ENCODE assay signal across 8 cellular contexts in the genomic region with DNA sequence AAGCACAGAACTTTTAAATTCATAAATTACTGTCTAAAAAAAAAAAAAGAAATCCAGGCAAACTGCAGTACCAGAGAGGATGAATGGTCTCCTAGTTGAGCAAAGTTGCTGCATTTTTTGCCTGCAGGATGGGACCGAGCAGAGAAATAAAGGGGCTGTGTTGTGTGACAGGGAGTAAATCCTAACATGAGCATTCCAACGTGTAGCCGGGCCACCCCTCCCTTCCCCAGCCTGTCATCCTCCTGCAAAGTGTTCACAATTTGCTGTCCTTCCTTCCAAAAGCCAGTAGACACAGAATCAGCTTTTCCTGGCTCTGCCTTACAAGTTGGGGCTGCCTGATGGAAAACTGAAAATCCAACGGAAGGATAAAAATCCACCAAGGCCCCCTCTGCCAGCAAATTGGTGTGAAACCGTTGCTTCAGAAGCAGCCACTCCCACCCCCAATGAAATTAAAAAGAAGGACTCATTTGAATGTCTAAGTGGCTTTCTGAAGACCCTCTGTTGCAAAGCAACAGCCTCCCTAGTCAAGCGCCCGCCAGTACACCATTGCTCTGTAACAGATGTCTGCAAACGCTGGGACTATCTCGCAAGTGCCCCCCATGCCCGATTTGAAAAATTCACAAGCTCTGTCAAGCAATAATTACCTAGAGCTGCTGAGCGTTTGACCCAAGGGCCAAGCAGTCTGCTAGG. TPM values are rescaled to one million over a fixed set of nuclear protein-coding genes. Genes with fewer than 3 reads are reported as not detected.
DNase-seq lines count a peak whose midpoint lies in the region; ATAC-seq, FAIRE-seq and TF ChIP-seq lines count a peak whose summit lies in the region.

No MANE protein-coding gene starts in this region.

- H3K18ac ChIP-seq in H1 (ENCODE audit: extremely low read depth, low read length): no peak overlapping the region

- no peak overlapping the region for H3K23ac ChIP-seq in H1 (ENCODE audit: insufficient read length)

- peak overlapping the region in 9 of 10 donors; percentile 29 to 75 (median 58) for H3K4me3 Mint-ChIP-seq in naive thymus-derived CD4-positive, alpha-beta T cell

- H2AK5ac ChIP-seq in H1 (ENCODE audit: low read depth, low read length): no peak overlapping the region

- no peak for TF ChIP-seq RAD21 in H1 (IDR thresholded peaks at IDR 0.05 in 1 of 2, conservative IDR thresholded peaks at IDR 0.05 in 1 of 2; ENCODE audit: low read depth in 2 of 2, low read length in 2 of 2)

- H2BK5ac ChIP-seq in H1 (ENCODE audit: low read depth, low read length): no peak overlapping the region

- no peaks in the 10 kb centered on the region for H3K9me3 ChIP-seq in H1 (ENCODE audit: insufficient read depth in 2 of 2, low read depth in 1 of 2, low read length in 1 of 2)
- H3K9me3 ChIP-seq in naive thymus-derived CD4-positive, alpha-beta T cell (ENCODE audit: control insufficient read depth in 2 of 3, low read length in 3 of 3): no peaks in the 10 kb centered on the region

- H4K91ac ChIP-seq in H1 (replicated peaks; ENCODE audit: insufficient read length, low read length): no peak overlapping the region

- peaks cover 0 to 3% of the 10 kb centered on the region in 2 experiments for H4K20me1 ChIP-seq in H1 (replicated peaks in 1 of 2; ENCODE audit: control insufficient read depth in 1 of 2, insufficient read depth in 2 of 2, low read length in 2 of 2)

- CTCF ChIA-PET in AG04449 (lab: Yijun Ruan, JAX): interaction anchor here (0.6 to 2.4 kb wide), 7 partner anchors 9 to 292 kb away, joined by 3 to 8 read pairs (median 3); no protein-coding TSS in a partner anchor
- CTCF ChIA-PET in H1 (lab: Charles Lee; ENCODE audit: partially characterized antibody): interaction anchor here (0.5 to 2.5 kb wide), 5 partner anchors 14 to 59 kb away, joined by 3 to 12 read pairs (median 5); no protein-coding TSS in a partner anchor
- CTCF ChIA-PET in naive thymus-derived CD4-positive, alpha-beta T cell (lab: Charles Lee): no interaction called here

- H3K27me3 ChIP-seq in H1 (replicated peaks in 1 of 4; ENCODE audit: control insufficient read depth in 3 of 4, extremely low read depth in 1 of 4, insufficient read depth in 3 of 4, low read length in 3 of 4): peaks cover 5 to 20% (median 15%) of the 10 kb centered on the region in 4 experiments
- H3K27me3 ChIP-seq in naive thymus-derived CD4-positive, alpha-beta T cell (ENCODE audit: control insufficient read depth in 2 of 2, insufficient read depth in 2 of 2, low read length in 2 of 2): peaks cover 0 to 4% of the 10 kb centered on the region in 2 donors

- WGBS in H1 (ENCODE audit: extremely low coverage in 1 of 2, insufficient coverage in 1 of 2, insufficient read length in 1 of 2, insufficient replicate concordance in 2 of 2, low coverage in 1 of 2, low lambda C conversion rate in 2 of 2, missing lambda C conversion rate in 1 of 2), 2 experiments: 31% methylated on average over 11 of the region's 11 CpGs; no CpG with 5 or more reads in 1 of the 2 experiments

- H3K4me1 Mint-ChIP-seq in naive thymus-derived CD4-positive, alpha-beta T cell: peaks cover 5 to 18% (median 10%) of the 10 kb centered on the region in 7 donors

- peaks cover 10% of the 10 kb centered on the region; the same call in 1 of the 2 replicates for H3K23me2 ChIP-seq in H1 (ENCODE audit: low read depth, low read length)

- no peak for TF ChIP-seq EP300 in H1 (IDR thresholded peaks at IDR 0.05; ENCODE audit: borderline replicate concordance in 1 of 2, low read depth in 2 of 2, low read length in 2 of 2)

- H3K79me2 ChIP-seq in H1 (ENCODE audit: control insufficient read depth in 1 of 2, insufficient read depth in 2 of 2, low read length in 2 of 2): no peaks in the 10 kb centered on the region

- H2BK20ac ChIP-seq in H1 (ENCODE audit: low read length): no peak overlapping the region

- POLR2A ChIA-PET in AG04449 (lab: Yijun Ruan, JAX) (no interaction called here), H1 (lab: Charles Lee; ENCODE audit: partially characterized antibody) (no interaction called here)
- POLR2A ChIA-PET in naive thymus-derived CD4-positive, alpha-beta T cell (lab: Charles Lee): no interaction called here

- H3K4me1 ChIP-seq in H1 (replicated peaks in 1 of 4; ENCODE audit: control insufficient read depth in 3 of 4, insufficient read depth in 4 of 4, low read length in 3 of 4): peaks cover 0 to 4% (median 1%) of the 10 kb centered on the region in 4 experiments; a peak in 3 of 7 replicates
- H3K4me1 ChIP-seq in naive thymus-derived CD4-positive, alpha-beta T cell (ENCODE audit: control insufficient read depth in 2 of 2, insufficient read depth in 2 of 2, low read length in 2 of 2): no peaks in the 10 kb centered on the region

- no peak for FAIRE-seq in H1 (lab: Jason Lieb, UNC)

- no peak overlapping the region for H2BK15ac ChIP-seq in H1 (ENCODE audit: low read length)

- intact Hi-C loops in naive thymus-derived CD4-positive, alpha-beta T cell (cut with micrococcal nuclease): no loop called here

- H4K8ac ChIP-seq in H1 (ENCODE audit: extremely low read depth, insufficient read depth, low read length): no peak overlapping the region; the same call in 1 of the 2 replicates

- no peak overlapping the region for H3K56ac ChIP-seq in H1 (replicated peaks; ENCODE audit: insufficient read length, low read depth, low read length)

- H4K5ac ChIP-seq in H1 (ENCODE audit: insufficient read length, low read depth, low read length): no peak overlapping the region

- no peaks in the 10 kb centered on the region for H3K9me3 Mint-ChIP-seq in naive thymus-derived CD4-positive, alpha-beta T cell

- H3K9ac ChIP-seq in H1 (replicated peaks in 1 of 4; ENCODE audit: extremely low read depth in 1 of 4, low read depth in 3 of 4, low read length in 3 of 4): no peak overlapping the region

- no peak overlapping the region for H3K27ac Mint-ChIP-seq in naive thymus-derived CD4-positive, alpha-beta T cell

- TF ChIP-seq CTCF in AG04449 (IDR thresholded peaks at IDR 0.05; ENCODE audit: insufficient read depth, low read length, missing control alignments) (no peak), H1 (IDR thresholded peaks at IDR 0.05; ENCODE audit: control extremely low read depth in 1 of 3, insufficient read depth in 1 of 3, low read depth in 1 of 3, low read length in 3 of 3) (no peak)

- no peak for DNase-seq in AG04449 (ENCODE audit: low read depth, low spot score)
- peak; percentile 29 for DNase-seq in KBM-7
- no peak for DNase-seq in H1 (ENCODE audit: low read depth in 1 of 2, low spot score in 2 of 2)
- DNase-seq in naive thymus-derived CD4-positive, alpha-beta T cell: no peak
- no peak for DNase-seq in stimulated activated CD4-positive, alpha-beta T cell treated with anti-CD3 and anti-CD28 coated beads, Interleukin-1b, Interleukin-23, amount 100 ng/mL, for 48 hours
- no peak for DNase-seq in effector CD8-positive, alpha-beta T cell (lab: John Stamatoyannopoulos, UW)
- no peak for DNase-seq in DMS153 (lab: John Stamatoyannopoulos, UW)

- in situ Hi-C loops in KBM-7 (cut with MboI; ENCODE audit: low pct_unique_long_range_greater_than_20kb, low sequenced_read_pairs): no loop called here

- no peak overlapping the region for H3K4ac ChIP-seq in H1 (replicated peaks; ENCODE audit: insufficient read length, low read depth, low read length)

- TF ChIP-seq POLR2A in H1 (IDR thresholded peaks at IDR 0.05; ENCODE audit: control extremely low read depth in 1 of 2, low read depth in 2 of 2, low read length in 2 of 2): no peak

- H3K27me3 Mint-ChIP-seq in naive thymus-derived CD4-positive, alpha-beta T cell: peaks cover 40 to 92% (median 47%) of the 10 kb centered on the region in 5 donors

- H3K4me3 ChIP-seq in AG04449 (ENCODE audit: low read depth, low read length) (peak overlapping the region; percentile 64), H1 (ENCODE audit: extremely low read depth in 1 of 4, insufficient read depth in 2 of 4, low read depth in 3 of 4, low read length in 4 of 4) (peak overlapping the region; percentile 30 to 61 (median 58))
- H3K4me3 ChIP-seq in naive thymus-derived CD4-positive, alpha-beta T cell (ENCODE audit: low read length): no peak overlapping the region

- no peak overlapping the region for H2AFZ ChIP-seq in H1 (ENCODE audit: low read length)

- no peak overlapping the region for H3K14ac ChIP-seq in H1 (ENCODE audit: insufficient read length)

- H3K36me3 ChIP-seq in H1 (ENCODE audit: control insufficient read depth in 2 of 4, insufficient read depth in 4 of 4, low read length in 3 of 4): no peaks in the 10 kb centered on the region
- no peaks in the 10 kb centered on the region for H3K36me3 ChIP-seq in naive thymus-derived CD4-positive, alpha-beta T cell (ENCODE audit: control insufficient read depth in 2 of 3, insufficient read depth in 3 of 3, low read length in 3 of 3)

- no peaks in the 10 kb centered on the region for H3K36me3 Mint-ChIP-seq in naive thymus-derived CD4-positive, alpha-beta T cell

- H2BK120ac ChIP-seq in H1 (replicated peaks; ENCODE audit: low read depth, low read length): no peak overlapping the region

- H3K4me2 ChIP-seq in H1 (ENCODE audit: insufficient read depth in 1 of 2, low read depth in 2 of 2, low read length in 2 of 2): peak overlapping the region; percentile 75 to 93

- ATAC-seq in naive thymus-derived CD4-positive, alpha-beta T cell: no peak
- ATAC-seq in HG02973 (IDR thresholded peaks at IDR 0.05; ENCODE audit: unreplicated experiment): no peak

- H2BK12ac ChIP-seq in H1 (ENCODE audit: low read depth, low read length): 0 out of 2 replicates have a peak overlapping the region, but pooled peaks have one; percentile 39

- no peaks in the 10 kb centered on the region for H3K79me1 ChIP-seq in H1 (ENCODE audit: low read depth, low read length)

- H3K27ac ChIP-seq in H1 (ENCODE audit: low read depth, low read length): no peak overlapping the region
- no peak overlapping the region for H3K27ac ChIP-seq in naive thymus-derived CD4-positive, alpha-beta T cell (ENCODE audit: low read depth, low read length)

TF ChIP-seq in H1, 55 proteins besides CTCF, POLR2A, EP300 and RAD21 (continues in another document):
- TF ChIP-seq JUN (IDR thresholded peaks at IDR 0.05; ENCODE audit: low read depth, low read length) (no peak), BCL11A (IDR thresholded peaks at IDR 0.05; ENCODE audit: low read depth in 2 of 2, low read length in 2 of 2) (no peak), CTBP2 (IDR thresholded peaks at IDR 0.05; ENCODE audit: borderline replicate concordance, insufficient read depth, insufficient read length, low read length) (no peak)

RNA-seq across cellular contexts. Expression of a gene that starts 0.7 kb away (rescaled TPM):
- total RNA-seq in H1 (2021; fragmentation: NEBNext Ultra II Directional; extraction: Animal tissue kit (Norgen Biotek cat#: 25700)): 5.4 and 7.2 TPM in 2 replicates
- 2.0 and 2.7 TPM in 2 replicates for polyA plus RNA-seq in H1 (2011; rRNA removed)
- 3.2 TPM for polyA plus RNA-seq in H1 (2011; cell fraction: cytosol; rRNA removed)
- polyA plus RNA-seq in H1 (2011; cell fraction: nucleus; rRNA removed): 4.5 TPM
- polyA plus RNA-seq in H1 (2012, experiment 1 of 2): 3.9 to 4.5 TPM (median 4.0 TPM) in 4 replicates
- polyA plus RNA-seq in H1 (2012, experiment 2 of 2): 0.71 TPM
- polyA plus RNA-seq in H1 (2013, experiment 1 of 2): 4.5 TPM
- polyA plus RNA-seq in H1 (2013, experiment 2 of 2): 4.0 TPM
- polyA minus RNA-seq in H1 (2011; rRNA and poly(A)+ RNA removed): 7.5 and 9.2 TPM in 2 replicates
- 4.3 TPM for polyA minus RNA-seq in H1 (2011; cell fraction: cytosol; rRNA and poly(A)+ RNA removed)
- 16.0 TPM for polyA minus RNA-seq in H1 (2011; cell fraction: nucleus; rRNA and poly(A)+ RNA removed)
- total RNA-seq in naive thymus-derived CD4-positive, alpha-beta T cell: 10 to 100 TPM in 2 of 5 experiments, 1 to 10 TPM in 3; 3.0 to 32.2 (median 6.5) TPM
- under 1 TPM in 1 of 2 donors, not detected in 1; 0.59 TPM for polyA plus RNA-seq in naive thymus-derived CD4-positive, alpha-beta T cell
